In genomic region chr17:80671039-80671822, GRCh38 we compare ENCODE assay signal across 17 cellular contexts.
A peak's percentile ranks its signal among the peaks of the same experiment; 100 is the strongest.
DNase-seq lines count a peak whose midpoint lies in the region; ATAC-seq and TF ChIP-seq lines count a peak whose summit lies in the region.
"Had no signal": no experiment of that assay in that cellular context is flagged by ENCODE, and none has a peak within 500 bp of the region (broad histone marks: within the 10 kb centered on the region; RNA-seq: fewer than 3 reads in every experiment).

No MANE protein-coding gene starts in this region.

- H4K5ac ChIP-seq in IMR-90 (ENCODE audit: low read depth, low read length): no peak overlapping the region

- intact Hi-C loops in IMR-90 (cut with micrococcal nuclease): loop anchor here (10.0 kb wide), 1 partner anchor 224 kb away; no protein-coding TSS in a partner anchor
- intact Hi-C loops in lower lobe of right lung (cut with DNase I): no loop called here

- peaks cover 7% of the 10 kb centered on the region for H3K9me1 ChIP-seq in IMR-90 (ENCODE audit: insufficient read depth, low read length)

- H3K4me1 ChIP-seq in IMR-90 (ENCODE audit: control insufficient read depth, insufficient read depth, low read length): peaks cover 4% of the 10 kb centered on the region
- peaks cover 0 to 20% (median 7%) of the 10 kb centered on the region in 4 donors for H3K4me1 ChIP-seq in Peyer's patch
- peaks cover 38% of the 10 kb centered on the region for H3K4me1 ChIP-seq in lower lobe of right lung
- no peaks in the 10 kb centered on the region for H3K4me1 ChIP-seq in MM.1S (ENCODE audit: low read length)
- H3K4me1 ChIP-seq: psoas muscle had no signal

- dilution Hi-C loops in IMR-90 (cut with HindIII; ENCODE audit: low sequenced_read_pairs, unreplicated experiment): no loop called here

- POLR2A ChIA-PET in IMR-90 (lab: Charles Lee; ENCODE audit: unreplicated experiment): no interaction called here

- H3K79me2 ChIP-seq in MM.1S (ENCODE audit: low read length): peaks cover 28% of the 10 kb centered on the region

- in situ Hi-C loops in IMR-90 (cut with MboI; ENCODE audit: low sequenced_read_pairs): no loop called here

- peak overlapping the region; percentile 7 for H3K4ac ChIP-seq in IMR-90 (ENCODE audit: low read depth, low read length)

- H3K23ac ChIP-seq in IMR-90 (ENCODE audit: low read depth, low read length): no peak overlapping the region

- no peak overlapping the region for H2BK15ac ChIP-seq in IMR-90 (ENCODE audit: low read depth, low read length)

- H3K36me3 ChIP-seq in IMR-90 (ENCODE audit: control insufficient read depth, insufficient read depth, low read length): no peaks in the 10 kb centered on the region
- no peaks in the 10 kb centered on the region for H3K36me3 ChIP-seq in Peyer's patch
- no peaks in the 10 kb centered on the region for H3K36me3 ChIP-seq in lower lobe of right lung
- H3K36me3 ChIP-seq in MM.1S (replicated peaks; ENCODE audit: insufficient read depth, low read length): no peaks in the 10 kb centered on the region
- H3K36me3 ChIP-seq: upper lobe of left lung had no signal

- no peak overlapping the region for H2BK120ac ChIP-seq in IMR-90 (ENCODE audit: low read depth, low read length)

- TF ChIP-seq RAD21 in IMR-90 (IDR thresholded peaks at IDR 0.05; ENCODE audit: low read length): no peak

- no peak overlapping the region for H4K8ac ChIP-seq in IMR-90 (ENCODE audit: low read depth in 2 of 2, low read length in 2 of 2)

- H3K9ac ChIP-seq in IMR-90 (ENCODE audit: low read depth, low read length) (no peak overlapping the region), MM.1S (ENCODE audit: low read length) (no peak overlapping the region)

- TF ChIP-seq POLR2A in IMR-90 (IDR thresholded peaks at IDR 0.05; ENCODE audit: low read depth, low read length): no peak
- TF ChIP-seq POLR2A in Peyer's patch (IDR thresholded peaks at IDR 0.05): no peak

- H3K4me2 ChIP-seq in IMR-90 (ENCODE audit: low read depth, low read length) (no peak overlapping the region), MM.1S (ENCODE audit: low read depth, low read length) (no peak overlapping the region)

- CTCF ChIA-PET in IMR-90 (lab: Yijun Ruan, JAX): no interaction called here

- H2BK5ac ChIP-seq in IMR-90 (ENCODE audit: low read depth, low read length, poor library complexity, severe bottlenecking): no peak overlapping the region

- no peak overlapping the region for H3K27ac Mint-ChIP-seq in natural killer cell treated with Interleukin-12 subunit alpha and Interleukin-12 subunit beta and Interleukin-15 and Interleukin-18, amount 100 ng/mL, for 72 hours
- H3K27ac Mint-ChIP-seq: memory B cell had no signal

- H4K20me1 ChIP-seq in IMR-90 (ENCODE audit: insufficient read depth, low read length) (no peaks in the 10 kb centered on the region), MM.1S (ENCODE audit: insufficient read depth, low read length) (no peaks in the 10 kb centered on the region)

- H3K4me3 Mint-ChIP-seq in natural killer cell treated with Interleukin-12 subunit alpha and Interleukin-12 subunit beta and Interleukin-15 and Interleukin-18, amount 100 ng/mL, for 72 hours: no peak overlapping the region
- H3K4me3 Mint-ChIP-seq: activated T-cell treated with anti-CD3 and anti-CD28 coated beads, Interleukin-2, amount 50 U/mL, for 4 hours; memory B cell had no signal

- H3K9me2 ChIP-seq in MM.1S (replicated peaks; ENCODE audit: insufficient read depth, low read length): no peaks in the 10 kb centered on the region

- H3K56ac ChIP-seq in IMR-90 (ENCODE audit: extremely low read depth, insufficient read depth, low read length): no peak overlapping the region

- H3K4me1 Mint-ChIP-seq in natural killer cell treated with Interleukin-12 subunit alpha and Interleukin-12 subunit beta and Interleukin-15 and Interleukin-18, amount 100 ng/mL, for 72 hours (ENCODE audit: low read depth in 2 of 2): peaks cover 27 to 28% of the 10 kb centered on the region in 2 donors

- H2AFZ ChIP-seq in IMR-90 (replicated peaks; ENCODE audit: low read length, poor library complexity) (no peak overlapping the region), MM.1S (ENCODE audit: low read length) (no peak overlapping the region)

- H2AK5ac ChIP-seq in IMR-90 (ENCODE audit: low read depth, low read length): no peak overlapping the region; the same call in 1 of the 2 replicates

- WGBS in IMR-90 (ENCODE audit: extremely low coverage in 2 of 2, insufficient read length in 1 of 2), 2 experiments: 100% methylated on average over 1 of the region's 14 CpGs; no CpG with 5 or more reads in 1 of the 2 experiments

- no TSS peak for BruUV-seq in IMR-90 (replicated peaks; lab: Mats Ljungman, UMichigan)

- H2BK20ac ChIP-seq in IMR-90 (ENCODE audit: low read depth, low read length): no peak overlapping the region

- no peaks in the 10 kb centered on the region for H3K36me3 Mint-ChIP-seq in natural killer cell treated with Interleukin-12 subunit alpha and Interleukin-12 subunit beta and Interleukin-15 and Interleukin-18, amount 100 ng/mL, for 72 hours

- no peak overlapping the region for H3K14ac ChIP-seq in IMR-90 (replicated peaks; ENCODE audit: low read depth, low read length)

- no peak for ATAC-seq in IMR-90 (ENCODE audit: low read depth)
- ATAC-seq in lower lobe of right lung: peak in 1 of 2 donors; percentile 33
- no peak for ATAC-seq in natural killer cell treated with Interleukin-12 subunit alpha and Interleukin-12 subunit beta and Interleukin-15 and Interleukin-18, amount 100 ng/mL, for 72 hours
- no peak for ATAC-seq in HG02588 (IDR thresholded peaks at IDR 0.05; ENCODE audit: unreplicated experiment)
- ATAC-seq: activated T-cell treated with anti-CD3 and anti-CD28 coated beads, Interleukin-2, amount 50 U/mL, for 4 hours had no signal

- H3K79me1 ChIP-seq in IMR-90 (ENCODE audit: low read depth in 1 of 2, low read length in 2 of 2): peaks cover 36 to 80% of the 10 kb centered on the region in 2 experiments

- H3K27me3 Mint-ChIP-seq in natural killer cell treated with Interleukin-12 subunit alpha and Interleukin-12 subunit beta and Interleukin-15 and Interleukin-18, amount 100 ng/mL, for 72 hours: no peaks in the 10 kb centered on the region
- H3K27me3 Mint-ChIP-seq: memory B cell had no signal

- no peak for DNase-seq in IMR-90
- DNase-seq in Peyer's patch: no peak
- no peak for DNase-seq in lower lobe of right lung
- DNase-seq in natural killer cell treated with Interleukin-12 subunit alpha and Interleukin-12 subunit beta and Interleukin-15 and Interleukin-18, amount 100 ng/mL, for 72 hours (ENCODE audit: low spot score): no peak
- no peak for DNase-seq in MM.1S
- no peak for DNase-seq in NCI-H2171 (lab: John Stamatoyannopoulos, UW)
- DNase-seq: activated T-cell treated with anti-CD3 and anti-CD28 coated beads, Interleukin-2, amount 50 U/mL, for 4 hours; DMS53; dorsolateral prefrontal cortex; NCI-H1930; psoas muscle; stimulated activated CD4-positive, alpha-beta T cell treated with anti-CD3 and anti-CD28 coated beads, Interleukin-1b, Interleukin-23, amount 100 ng/mL, for 48 hours; stimulated activated CD8-positive, alpha-beta memory T cell treated with anti-CD3 and anti-CD28 coated beads, Interleukin-4, amount 100 ng/mL, for 48 hours; upper lobe of left lung had no signal

- TF ChIP-seq CTCF in 22Rv1 (IDR thresholded peaks at IDR 0.05) (no peak), IMR-90 (conservative IDR thresholded peaks at IDR 0.05; ENCODE audit: low read depth, low read length) (no peak), Peyer's patch (IDR thresholded peaks at IDR 0.05) (peak in 2 of 6 experiments; percentile 5 to 21), lower lobe of right lung (IDR thresholded peaks at IDR 0.05) (no peak), MM.1S (IDR thresholded peaks at IDR 0.05; ENCODE audit: low read length) (no peak)

- no peaks in the 10 kb centered on the region for H3K9me3 Mint-ChIP-seq in natural killer cell treated with Interleukin-12 subunit alpha and Interleukin-12 subunit beta and Interleukin-15 and Interleukin-18, amount 100 ng/mL, for 72 hours
- H3K9me3 Mint-ChIP-seq: activated T-cell treated with anti-CD3 and anti-CD28 coated beads, Interleukin-2, amount 50 U/mL, for 4 hours had no signal

- H2AK9ac ChIP-seq in IMR-90 (replicated peaks; ENCODE audit: low read depth, low read length, poor library complexity): no peak overlapping the region

- H3F3A ChIP-seq in MM.1S (ENCODE audit: insufficient read depth, low read length): no peaks in the 10 kb centered on the region

- H3K27ac ChIP-seq in 22Rv1 (0 out of 2 replicates have a peak overlapping the region, but pooled peaks have one; percentile 12), IMR-90 (ENCODE audit: insufficient read depth, low read length) (no peak overlapping the region), Peyer's patch (peak overlapping the region in 3 of 4 donors; percentile 2 to 67 (median 59)), lower lobe of right lung (peak overlapping the region; percentile 13), MM.1S (ENCODE audit: low read length) (no peak overlapping the region)
- H3K27ac ChIP-seq: dorsolateral prefrontal cortex, psoas muscle had no signal

- H4K91ac ChIP-seq in IMR-90 (ENCODE audit: insufficient read depth, low read depth, low read length): no peak overlapping the region

- H3K4me3 ChIP-seq in IMR-90 (ENCODE audit: insufficient read depth, low read depth, low read length): no peak overlapping the region
- H3K4me3 ChIP-seq in Peyer's patch: no peak overlapping the region
- no peak overlapping the region for H3K4me3 ChIP-seq in lower lobe of right lung
- H3K4me3 ChIP-seq in MM.1S (ENCODE audit: low read length): no peak overlapping the region
- H3K4me3 ChIP-seq: dorsolateral prefrontal cortex, psoas muscle, upper lobe of left lung had no signal

- H3K18ac ChIP-seq in IMR-90 (ENCODE audit: low read depth, low read length): no peak overlapping the region

- no peaks in the 10 kb centered on the region for H3K9me3 ChIP-seq in IMR-90 (ENCODE audit: control insufficient read depth, insufficient read depth, low read length)
- no peaks in the 10 kb centered on the region for H3K9me3 ChIP-seq in Peyer's patch
- no peaks in the 10 kb centered on the region for H3K9me3 ChIP-seq in lower lobe of right lung
- no peaks in the 10 kb centered on the region for H3K9me3 ChIP-seq in MM.1S (replicated peaks; ENCODE audit: insufficient read depth, low read length)
- H3K9me3 ChIP-seq: psoas muscle, upper lobe of left lung had no signal

- H3K27me3 ChIP-seq in IMR-90 (ENCODE audit: control insufficient read depth, insufficient read depth, low read length) (no peaks in the 10 kb centered on the region), Peyer's patch (no peaks in the 10 kb centered on the region), lower lobe of right lung (ENCODE audit: low read depth) (no peaks in the 10 kb centered on the region), MM.1S (replicated peaks; ENCODE audit: insufficient read depth, low read length) (no peaks in the 10 kb centered on the region)
- H3K27me3 ChIP-seq: dorsolateral prefrontal cortex, upper lobe of left lung had no signal

TF ChIP-seq in IMR-90, 13 proteins besides CTCF, POLR2A, EP300 and RAD21 (continues in another document):
- no peak for TF ChIP-seq FOS (IDR thresholded peaks at IDR 0.05; ENCODE audit: low read depth, low read length)

Comparison
In these comparisons a context has a peak if more than half of its experiments do, and no peak if none do; other contexts are left out.
1. H3K27ac ChIP-seq: peak in 22Rv1 (single experiment), Peyer's patch (3 of 4) and lower lobe of right lung (single experiment); none in IMR-90 (single experiment) and MM.1S (single experiment).